ENCODE assay signal across 15 cellular contexts in the genomic region with DNA sequence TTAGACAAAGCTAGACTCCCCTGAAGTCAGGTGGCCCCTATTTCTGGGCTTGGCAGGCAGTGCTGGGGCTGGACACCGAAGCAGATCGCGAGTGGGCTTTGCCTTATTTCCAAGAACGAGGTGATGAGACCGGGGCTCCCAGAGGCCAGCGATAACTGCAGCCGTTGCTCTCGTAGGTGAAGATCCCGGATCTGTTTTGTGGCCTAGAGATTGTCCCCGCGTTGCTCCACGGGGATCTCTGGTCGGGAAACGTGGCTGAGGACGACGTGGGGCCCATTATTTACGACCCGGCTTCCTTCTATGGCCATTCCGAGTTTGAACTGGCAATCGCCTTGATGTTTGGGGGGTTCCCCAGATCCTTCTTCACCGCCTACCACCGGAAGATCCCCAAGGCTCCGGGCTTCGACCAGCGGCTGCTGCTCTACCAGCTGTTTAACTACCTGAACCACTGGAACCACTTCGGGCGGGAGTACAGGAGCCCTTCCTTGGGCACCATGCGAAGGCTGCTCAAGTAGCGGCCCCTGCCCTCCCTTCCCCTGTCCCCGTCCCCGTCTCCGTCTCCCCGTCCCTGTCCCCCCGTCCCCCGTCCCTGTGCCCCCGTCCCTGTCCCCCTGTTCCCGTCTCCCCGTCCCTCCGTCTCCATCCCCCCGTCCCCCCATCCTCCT. TPM values are rescaled to one million over a fixed set of nuclear protein-coding genes. Genes with fewer than 3 reads are reported as not detected.
A peak's percentile ranks its signal among the peaks of the same experiment; 100 is the strongest.
DNase-seq lines count a peak whose midpoint lies in the region; ATAC-seq and TF ChIP-seq lines count a peak whose summit lies in the region.
"Had no signal": no experiment of that assay in that cellular context is flagged by ENCODE, and none has a peak within 500 bp of the region (broad histone marks: within the 10 kb centered on the region; RNA-seq: fewer than 3 reads in every experiment).

No MANE protein-coding gene starts in this region.

- H3K9me3 ChIP-seq in CD8-positive, alpha-beta T cell (ENCODE audit: low read length) = no peaks in the 10 kb centered on the region
- H3K9me3 ChIP-seq in HUES48 (ENCODE audit: control insufficient read depth, insufficient read depth, low read length) (peaks cover 4% of the 10 kb centered on the region; the same call in 1 of the 2 replicates), upper lobe of left lung (peaks cover 0 to 5% (median 0%) of the 10 kb centered on the region in 4 donors)
- H3K9me3 ChIP-seq: colonic mucosa had no signal

- TF ChIP-seq EP300 in upper lobe of left lung (IDR thresholded peaks at IDR 0.05) = no peak

- H3K4me3 ChIP-seq in CD8-positive, alpha-beta T cell (ENCODE audit: low read depth, low read length) = no peak overlapping the region
- peak overlapping the region; percentile 2; the same call in 1 of the 2 replicates for H3K4me3 ChIP-seq in HUES48 (ENCODE audit: low read depth, low read length)
- H3K4me3 ChIP-seq in upper lobe of left lung = no peak overlapping the region

- H3K4me1 ChIP-seq in CD8-positive, alpha-beta T cell (ENCODE audit: insufficient read depth, low read length) = peaks cover 17% of the 10 kb centered on the region
- H3K4me1 ChIP-seq in HUES48 (ENCODE audit: control insufficient read depth, insufficient read depth, low read length) (peaks cover 14% of the 10 kb centered on the region), upper lobe of left lung (peaks cover 10 to 21% (median 12%) of the 10 kb centered on the region in 4 donors)

- H3K9ac ChIP-seq in HUES48 (ENCODE audit: low read depth, low read length) = no peak overlapping the region

- TF ChIP-seq POLR2A in upper lobe of left lung (IDR thresholded peaks at IDR 0.05) = no peak

- no peaks in the 10 kb centered on the region for H3K27me3 ChIP-seq in CD8-positive, alpha-beta T cell (ENCODE audit: insufficient read depth, low read length)
- H3K27me3 ChIP-seq in HUES48 (ENCODE audit: control insufficient read depth, insufficient read depth, low read length) (no peaks in the 10 kb centered on the region), upper lobe of left lung (no peaks in the 10 kb centered on the region)
- H3K27me3 ChIP-seq: colonic mucosa had no signal

- intact Hi-C loops in CD8-positive, alpha-beta T cell (cut with DNase I, micrococcal nuclease) = loop anchor here (2.0 to 10.0 kb wide), 2 partner anchors 304 to 332 kb away; a partner anchor contains a TSS
- intact Hi-C loops in dendritic cell treated with granulocyte-macrophage colony-stimulating factor and Interleukin-4, amounts not matched to agents 40 ng/mL and 50 ng/mL, for 4 days (cut with micrococcal nuclease) = loop anchor here (2.0 kb wide), 1 partner anchor 102 kb away; a partner anchor contains a TSS

- ATAC-seq in CD8-positive, alpha-beta T cell = no peak
- no peak for ATAC-seq in natural killer cell treated with Interleukin-12 subunit alpha and Interleukin-12 subunit beta and Interleukin-15 and Interleukin-18, amount 100 ng/mL, for 72 hours
- no peak for ATAC-seq in GM19467 (IDR thresholded peaks at IDR 0.05; ENCODE audit: unreplicated experiment)
- ATAC-seq in GM21447 (IDR thresholded peaks at IDR 0.05; ENCODE audit: unreplicated experiment) = no peak
- no peak for ATAC-seq in upper lobe of left lung (ENCODE audit: low FRiP score in 2 of 2)
- no peak for ATAC-seq in GM21390 (IDR thresholded peaks at IDR 0.05; ENCODE audit: unreplicated experiment)

- TF ChIP-seq CTCF in CD8-positive, alpha-beta T cell (IDR thresholded peaks at IDR 0.05) = no peak
- TF ChIP-seq CTCF in upper lobe of left lung (IDR thresholded peaks at IDR 0.05) = no peak

- H3K9me3 Mint-ChIP-seq in CD8-positive, alpha-beta T cell = peaks cover 9% of the 10 kb centered on the region
- H3K9me3 Mint-ChIP-seq in dendritic cell treated with granulocyte-macrophage colony-stimulating factor and Interleukin-4, amounts not matched to agents 40 ng/mL and 50 ng/mL, for 4 days = peaks cover 14% of the 10 kb centered on the region
- H3K9me3 Mint-ChIP-seq in natural killer cell treated with Interleukin-12 subunit alpha and Interleukin-12 subunit beta and Interleukin-15 and Interleukin-18, amount 100 ng/mL, for 72 hours = no peaks in the 10 kb centered on the region

- peaks cover under 1% of the 10 kb centered on the region for H3K36me3 Mint-ChIP-seq in CD8-positive, alpha-beta T cell
- peaks cover 10% of the 10 kb centered on the region for H3K36me3 Mint-ChIP-seq in dendritic cell treated with granulocyte-macrophage colony-stimulating factor and Interleukin-4, amounts not matched to agents 40 ng/mL and 50 ng/mL, for 4 days (ENCODE audit: low read depth)
- no peaks in the 10 kb centered on the region for H3K36me3 Mint-ChIP-seq in natural killer cell treated with Interleukin-12 subunit alpha and Interleukin-12 subunit beta and Interleukin-15 and Interleukin-18, amount 100 ng/mL, for 72 hours

- DNase-seq in CD8-positive, alpha-beta T cell = peak in 1 of 7 experiments; percentile 51
- no peak for DNase-seq in natural killer cell treated with Interleukin-12 subunit alpha and Interleukin-12 subunit beta and Interleukin-15 and Interleukin-18, amount 100 ng/mL, for 72 hours (ENCODE audit: low spot score)
- no peak for DNase-seq in upper lobe of left lung
- DNase-seq: activated naive CD4-positive, alpha-beta T cell; colonic mucosa; Karpas-422; NCI-H1930; NCI-H748 treated with DMSO at 0.1 percent for 48 hours; SHP77; small intestine had no signal

- no peak overlapping the region for H3K27ac Mint-ChIP-seq in CD8-positive, alpha-beta T cell
- no peak overlapping the region for H3K27ac Mint-ChIP-seq in dendritic cell treated with granulocyte-macrophage colony-stimulating factor and Interleukin-4, amounts not matched to agents 40 ng/mL and 50 ng/mL, for 4 days
- H3K27ac Mint-ChIP-seq in natural killer cell treated with Interleukin-12 subunit alpha and Interleukin-12 subunit beta and Interleukin-15 and Interleukin-18, amount 100 ng/mL, for 72 hours = no peak overlapping the region

- peaks cover 24% of the 10 kb centered on the region for H3K4me1 Mint-ChIP-seq in CD8-positive, alpha-beta T cell (ENCODE audit: low read depth)
- peaks cover 28% of the 10 kb centered on the region for H3K4me1 Mint-ChIP-seq in dendritic cell treated with granulocyte-macrophage colony-stimulating factor and Interleukin-4, amounts not matched to agents 40 ng/mL and 50 ng/mL, for 4 days (ENCODE audit: low read depth)
- H3K4me1 Mint-ChIP-seq in natural killer cell treated with Interleukin-12 subunit alpha and Interleukin-12 subunit beta and Interleukin-15 and Interleukin-18, amount 100 ng/mL, for 72 hours (ENCODE audit: low read depth in 2 of 2) = peaks cover 14 to 24% of the 10 kb centered on the region in 2 donors

- peak overlapping the region; percentile 66 for H3K4me3 Mint-ChIP-seq in CD8-positive, alpha-beta T cell
- H3K4me3 Mint-ChIP-seq in dendritic cell treated with granulocyte-macrophage colony-stimulating factor and Interleukin-4, amounts not matched to agents 40 ng/mL and 50 ng/mL, for 4 days = peak overlapping the region; percentile 58
- H3K4me3 Mint-ChIP-seq in natural killer cell treated with Interleukin-12 subunit alpha and Interleukin-12 subunit beta and Interleukin-15 and Interleukin-18, amount 100 ng/mL, for 72 hours = peak overlapping the region; percentile 44

- H3K27ac ChIP-seq in CD8-positive, alpha-beta T cell (ENCODE audit: low read depth, low read length) = no peak overlapping the region
- H3K27ac ChIP-seq in HUES48 (ENCODE audit: low read depth, low read length) (no peak overlapping the region), upper lobe of left lung (no peak overlapping the region)
- H3K27ac ChIP-seq: colonic mucosa had no signal

- POLR2A ChIA-PET in CD8-positive, alpha-beta T cell (lab: Charles Lee) = no interaction called here

- CTCF ChIA-PET in CD8-positive, alpha-beta T cell (lab: Charles Lee) = no interaction called here

- no peaks in the 10 kb centered on the region for H3K36me3 ChIP-seq in CD8-positive, alpha-beta T cell (ENCODE audit: insufficient read depth, low read length)
- no peaks in the 10 kb centered on the region for H3K36me3 ChIP-seq in HUES48 (ENCODE audit: control insufficient read depth, insufficient read depth, low read length)
- H3K36me3 ChIP-seq in upper lobe of left lung = no peaks in the 10 kb centered on the region
- H3K36me3 ChIP-seq: colonic mucosa had no signal

- H3K27me3 Mint-ChIP-seq in CD8-positive, alpha-beta T cell (ENCODE audit: low read depth) = no peaks in the 10 kb centered on the region
- peaks cover 17% of the 10 kb centered on the region for H3K27me3 Mint-ChIP-seq in dendritic cell treated with granulocyte-macrophage colony-stimulating factor and Interleukin-4, amounts not matched to agents 40 ng/mL and 50 ng/mL, for 4 days
- no peaks in the 10 kb centered on the region for H3K27me3 Mint-ChIP-seq in natural killer cell treated with Interleukin-12 subunit alpha and Interleukin-12 subunit beta and Interleukin-15 and Interleukin-18, amount 100 ng/mL, for 72 hours

- 72 to 85% methylated on average over 35 of the region's 40 CpGs for WGBS in upper lobe of left lung, 2 donors

RNA-seq across cellular contexts. Expression of a gene that starts 1.5 kb away (rescaled TPM):
- total RNA-seq in CD8-positive, alpha-beta T cell = 10 to 100 TPM; 78.3 to 91.2 TPM
- 100 to 1,000 TPM in 1 of 2 donors, 10 to 100 TPM in 1; 66.5 to 166 TPM for total RNA-seq in natural killer cell treated with Interleukin-12 subunit alpha and Interleukin-12 subunit beta and Interleukin-15 and Interleukin-18, amount 100 ng/mL, for 72 hours
- 100 to 1,000 TPM in 3 of 6 donors, 10 to 100 TPM in 3; 71.3 to 262 (median 104) TPM for total RNA-seq in upper lobe of left lung

RNA-seq across cellular contexts. Expression of a gene that starts 15.0 kb away (rescaled TPM):
- total RNA-seq in CD8-positive, alpha-beta T cell = 1 to 10 TPM; 3.1 to 3.4 TPM
- 1 to 10 TPM; 1.6 TPM for total RNA-seq in natural killer cell treated with Interleukin-12 subunit alpha and Interleukin-12 subunit beta and Interleukin-15 and Interleukin-18, amount 100 ng/mL, for 72 hours
- total RNA-seq in upper lobe of left lung = 10 to 100 TPM; 10.8 to 63.9 (median 30.7) TPM

RNA-seq across cellular contexts. Expression of a gene that starts 33.9 kb away (rescaled TPM):
- 10 to 100 TPM; 29.3 to 30.9 TPM for total RNA-seq in CD8-positive, alpha-beta T cell
- 10 to 100 TPM; 29.4 to 48.4 TPM for total RNA-seq in natural killer cell treated with Interleukin-12 subunit alpha and Interleukin-12 subunit beta and Interleukin-15 and Interleukin-18, amount 100 ng/mL, for 72 hours
- 10 to 100 TPM; 14.7 to 94.3 (median 28.8) TPM for total RNA-seq in upper lobe of left lung

RNA-seq across cellular contexts. Expression of a gene that starts 51.9 kb away (rescaled TPM):
- 1 to 10 TPM; 1.1 to 1.2 TPM for total RNA-seq in CD8-positive, alpha-beta T cell
- 1 to 10 TPM; 1.1 to 1.2 TPM for total RNA-seq in natural killer cell treated with Interleukin-12 subunit alpha and Interleukin-12 subunit beta and Interleukin-15 and Interleukin-18, amount 100 ng/mL, for 72 hours
- total RNA-seq in upper lobe of left lung = 10 to 100 TPM in 5 of 6 donors, 1 to 10 TPM in 1; 7.8 to 23.7 (median 11.4) TPM
